ENCODE assay signal across 14 cellular contexts in the genomic region with DNA sequence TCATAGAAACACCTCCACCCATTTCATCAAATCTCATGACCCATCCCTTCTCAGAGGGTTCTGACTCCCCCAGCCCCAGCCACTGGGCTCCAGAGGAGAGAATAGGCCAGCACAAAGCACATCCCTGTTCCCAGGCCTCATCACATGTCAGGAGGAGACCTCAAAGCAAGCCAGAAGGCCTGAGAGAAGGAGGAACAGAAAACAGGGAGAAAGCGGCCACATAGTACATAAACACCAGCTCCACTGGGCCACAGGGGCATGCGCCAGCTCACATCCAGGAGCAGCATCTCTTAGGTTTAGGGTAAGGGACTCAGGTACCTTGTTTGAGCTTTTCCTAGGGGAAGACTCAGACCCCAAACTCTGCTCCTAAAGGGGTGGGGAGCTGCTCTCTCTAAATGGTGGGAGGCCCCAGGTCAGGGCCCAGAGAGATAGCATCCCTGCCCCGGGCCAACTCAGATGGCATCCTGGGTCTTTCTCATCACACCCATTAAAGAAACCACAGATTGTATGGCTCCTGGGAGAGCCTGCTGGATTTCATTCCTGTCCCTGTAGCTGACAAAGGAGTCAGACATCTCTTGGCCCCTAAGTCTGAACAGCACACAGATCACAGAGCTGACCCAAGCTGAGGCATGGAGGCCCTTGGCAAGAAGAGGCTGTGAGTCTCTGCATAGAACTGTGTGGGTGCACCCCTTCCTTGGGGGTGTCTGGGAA. TPM values are rescaled to one million over a fixed set of nuclear protein-coding genes. Genes with fewer than 3 reads are reported as not detected.
DNase-seq lines count a peak whose midpoint lies in the region; ATAC-seq and TF ChIP-seq lines count a peak whose summit lies in the region.
"Had no signal": no experiment of that assay in that cellular context is flagged by ENCODE, and none has a peak within 500 bp of the region (broad histone marks: within the 10 kb centered on the region; RNA-seq: fewer than 3 reads in every experiment).

No MANE protein-coding gene starts in this region.

- H4K20me1 ChIP-seq in Loucy (ENCODE audit: insufficient read depth, low read length, poor library complexity, severe bottlenecking) = peaks cover 28% of the 10 kb centered on the region

- H3K9me3 ChIP-seq in Loucy (ENCODE audit: insufficient read depth, low read depth, low read length) = no peaks in the 10 kb centered on the region
- H3K9me3 ChIP-seq: spleen had no signal

- H3K4me1 ChIP-seq in Loucy (ENCODE audit: insufficient read depth, low read length, poor library complexity, severe bottlenecking) = peaks cover 71% of the 10 kb centered on the region

- H3K9me2 ChIP-seq in Loucy (replicated peaks; ENCODE audit: low read depth, low read length) = no peaks in the 10 kb centered on the region

- peak overlapping the region; percentile 80 for H3K9ac ChIP-seq in Loucy (ENCODE audit: low read depth, low read length, poor library complexity, severe bottlenecking)

- peak overlapping the region; percentile 88 for H3K4me3 ChIP-seq in Loucy (ENCODE audit: low read length, poor library complexity, severe bottlenecking)
- H3K4me3 ChIP-seq: spleen had no signal

- ATAC-seq in effector memory CD8-positive, alpha-beta T cell (replicated peaks) = no peak
- ATAC-seq in left colon (no peak), GM21619 (IDR thresholded peaks at IDR 0.05; ENCODE audit: unreplicated experiment) (no peak)

- intact Hi-C loops in left colon (cut with DNase I, micrococcal nuclease) = no loop called here

- H3K27me3 Mint-ChIP-seq in effector memory CD8-positive, alpha-beta T cell = peaks cover 6 to 11% of the 10 kb centered on the region in 2 donors

- peak overlapping the region; percentile 80 to 88 for H3K4me3 Mint-ChIP-seq in effector memory CD8-positive, alpha-beta T cell

- peaks cover 80% of the 10 kb centered on the region for H3K79me2 ChIP-seq in Loucy (ENCODE audit: insufficient read depth, low read length)

- H2AFZ ChIP-seq in Loucy (ENCODE audit: low read length) = no peak overlapping the region

- H3K36me3 ChIP-seq in Loucy (ENCODE audit: insufficient read depth, low read length) = no peaks in the 10 kb centered on the region
- H3K36me3 ChIP-seq: spleen had no signal

- no peak overlapping the region for H3K27ac Mint-ChIP-seq in effector memory CD8-positive, alpha-beta T cell

- no peaks in the 10 kb centered on the region for H3K27me3 ChIP-seq in Loucy (ENCODE audit: insufficient read depth, low read length, poor library complexity, severe bottlenecking)

- DNase-seq in NCI-H82 (lab: John Stamatoyannopoulos, UW) (peak; percentile 45), NCI-H82 treated with DMSO at 0.1 percent for 48 hours (lab: John Stamatoyannopoulos, UW; ENCODE audit: unreplicated experiment) (no peak), retina (peak; percentile 32), left colon (no peak)
- DNase-seq in effector memory CD8-positive, alpha-beta T cell = no peak
- no peak for DNase-seq in central memory CD4-positive, alpha-beta T cell
- DNase-seq: effector CD4-positive, alpha-beta T cell; foreskin melanocyte; naive B cell; NCI-H2081 treated with DMSO at 0.1 percent for 48 hours had no signal

- H3K36me3 Mint-ChIP-seq in effector memory CD8-positive, alpha-beta T cell (ENCODE audit: insufficient read depth) = no peaks in the 10 kb centered on the region
- H3K36me3 Mint-ChIP-seq: naive B cell had no signal

- no peak for TF ChIP-seq CTCF in Loucy (conservative IDR thresholded peaks at IDR 0.05; ENCODE audit: low read length)

- peaks cover 4% of the 10 kb centered on the region; the same call in 1 of the 2 replicates for H3F3A ChIP-seq in Loucy (ENCODE audit: low read depth)

- H3K4me2 ChIP-seq in Loucy (ENCODE audit: low read depth, low read length, poor library complexity, severe bottlenecking) = peak overlapping the region; percentile 99

- peaks cover 23 to 24% of the 10 kb centered on the region in 2 donors for H3K4me1 Mint-ChIP-seq in effector memory CD8-positive, alpha-beta T cell (ENCODE audit: low read depth in 2 of 2)

- H3K9me3 Mint-ChIP-seq in effector memory CD8-positive, alpha-beta T cell = no peaks in the 10 kb centered on the region
- H3K9me3 Mint-ChIP-seq: naive B cell had no signal

RNA-seq across cellular contexts. Expression of a gene that starts 2.5 kb away (rescaled TPM):
- total RNA-seq in left colon = 1 to 10 TPM; 5.6 to 8.3 TPM
- total RNA-seq: A172 had no signal

RNA-seq across cellular contexts. Expression of a gene that starts 55.4 kb away (rescaled TPM):
- total RNA-seq in left colon = under 1 TPM; 0.56 to 0.85 TPM
- total RNA-seq: A172 had no signal

RNA-seq across cellular contexts. Expression of a gene that starts 55.5 kb away (rescaled TPM):
- 1 to 10 TPM in 1 of 2 donors, under 1 TPM in 1; 0.67 to 1.6 TPM for total RNA-seq in left colon
- total RNA-seq: A172 had no signal

Comparison
In these comparisons a context has a peak if more than half of its experiments do, and no peak if none do; other contexts are left out.
1. DNase-seq: peak in NCI-H82 (single experiment) and retina (single experiment); none in NCI-H82 treated with DMSO at 0.1 percent for 48 hours (single experiment), effector memory CD8-positive, alpha-beta T cell (0 of 3), left colon (0 of 2) and central memory CD4-positive, alpha-beta T cell (single experiment).